In genomic region chrX:38754102-38754790, GRCh38 we compare ENCODE assay signal across 8 cellular contexts. TPM values are rescaled to one million over a fixed set of nuclear protein-coding genes. Genes with fewer than 3 reads are reported as not detected.
DNase-seq lines count a peak whose midpoint lies in the region; ATAC-seq and TF ChIP-seq lines count a peak whose summit lies in the region.

No MANE protein-coding gene starts in this region.

- no peaks in the 10 kb centered on the region for H3K4me1 Mint-ChIP-seq in chondrocyte (ENCODE audit: low read depth)

- H3K27ac ChIP-seq in RWPE2 (ENCODE audit: poor library complexity, severe bottlenecking) (no peak overlapping the region), thyroid gland (no peak overlapping the region)

- 32 to 44% methylated on average over 6 of the region's 6 CpGs for WGBS in thyroid gland, 2 donors

- H3K36me3 ChIP-seq in RWPE2 (ENCODE audit: low read depth) (no peaks in the 10 kb centered on the region), thyroid gland (no peaks in the 10 kb centered on the region)

- peak; percentile 61 for TF ChIP-seq CTCF in RWPE2 (IDR thresholded peaks at IDR 0.05; ENCODE audit: poor library complexity, severe bottlenecking)
- TF ChIP-seq CTCF in chondrocyte (IDR thresholded peaks at IDR 0.05), result peak; percentile 82
- peak in 5 of 6 experiments; percentile 37 to 67 (median 62) for TF ChIP-seq CTCF in thyroid gland (IDR thresholded peaks at IDR 0.05)

- TF ChIP-seq POLR2A in thyroid gland (IDR thresholded peaks at IDR 0.05), result no peak

- no peaks in the 10 kb centered on the region for H3K9me3 Mint-ChIP-seq in chondrocyte (ENCODE audit: low read depth)

- no peak overlapping the region for H3K4me3 Mint-ChIP-seq in chondrocyte (ENCODE audit: unreplicated experiment)

- H3K9me3 ChIP-seq in RWPE2 (ENCODE audit: severe bottlenecking), result no peaks in the 10 kb centered on the region
- H3K9me3 ChIP-seq in thyroid gland, result no peaks in the 10 kb centered on the region

- H3K4me3 ChIP-seq in RWPE2 (ENCODE audit: severe bottlenecking), result no peak overlapping the region
- no peak overlapping the region for H3K4me3 ChIP-seq in thyroid gland (replicated peaks in 1 of 3)

- H3K27ac Mint-ChIP-seq in chondrocyte (ENCODE audit: unreplicated experiment), result no peak overlapping the region

- DNase-seq in SIG-M5 treated with dmso at 0.1 percent for 504 hours (lab: John Stamatoyannopoulos, UW; ENCODE audit: unreplicated experiment) (peak; percentile 28), SIG-M5 (lab: John Stamatoyannopoulos, UW) (no peak), LHCN-M2 (ENCODE audit: low read depth) (peak; percentile 37), RWPE2 (ENCODE audit: low spot score) (no peak), chondrocyte (ENCODE audit: low spot score) (no peak), lung microvascular endothelial cell (ENCODE audit: low read depth in 2 of 2) (peak; percentile 64 to 75), thyroid gland (peak; percentile 16 to 17)

- H3K4me1 ChIP-seq in RWPE2 (ENCODE audit: insufficient read depth, poor library complexity, severe bottlenecking) (no peaks in the 10 kb centered on the region), thyroid gland (no peaks in the 10 kb centered on the region)

- H3K27me3 ChIP-seq in RWPE2 (ENCODE audit: insufficient read depth, poor library complexity, severe bottlenecking) (no peaks in the 10 kb centered on the region), thyroid gland (no peaks in the 10 kb centered on the region)

- ATAC-seq in RWPE2 (ENCODE audit: low read depth) (peak; percentile 35; the same call in 1 of the 3 replicates), GM18868 (IDR thresholded peaks at IDR 0.05; ENCODE audit: unreplicated experiment) (no peak)

- intact Hi-C loops in thyroid gland (cut with DNase I), result loop anchor here (10.0 kb wide), 1 partner anchor 231 kb away; no protein-coding TSS in a partner anchor

- peaks cover 2% of the 10 kb centered on the region for H3K27me3 Mint-ChIP-seq in chondrocyte (ENCODE audit: low read depth)

- no peaks in the 10 kb centered on the region for H3K36me3 Mint-ChIP-seq in chondrocyte (ENCODE audit: low read depth)

RNA-seq across cellular contexts. Expression of gene MID1IP1, which starts 47.0 kb away (rescaled TPM):
- total RNA-seq in LHCN-M2 (2014; rRNA removed) (82.5 and 85.0 TPM in 2 replicates), chondrocyte (14.7 to 36.0 TPM (median 32.7 TPM) in 3 replicates), lung microvascular endothelial cell (10.0 and 12.7 TPM in 2 replicates), thyroid gland (10 to 100 TPM; 19.3 to 36.8 (median 24.9) TPM)
- 26.3 TPM for polyA plus RNA-seq in LHCN-M2 (2012)

Comparison
In these comparisons a context has a peak if more than half of its experiments do, and no peak if none do; other contexts are left out.
1. DNase-seq: peak in SIG-M5 treated with dmso at 0.1 percent for 504 hours (single experiment), LHCN-M2 (single experiment), lung microvascular endothelial cell (2 of 2) and thyroid gland (2 of 2); none in SIG-M5 (single experiment), RWPE2 (single experiment) and chondrocyte (single experiment).
2. Peak in every context shown above with its lines, with median percentiles within 50 percentile points of each other: CTCF ChIP-seq.